1 cellular context compared by ENCODE assay signal in genomic region chr1:243851129-243851756, GRCh38.
TF ChIP-seq lines count a peak whose summit lies in the region.

No MANE protein-coding gene starts in this region.

TF ChIP-seq in K562, 482 proteins besides CTCF, POLR2A, EP300 and RAD21 (continued from another document):
- no peak for TF ChIP-seq GTF3C2 (IDR thresholded peaks at IDR 0.05; ENCODE audit: borderline replicate concordance, extremely low read depth, insufficient read length)
- TF ChIP-seq L3MBTL2 (IDR thresholded peaks at IDR 0.05), result peak; percentile 71
- no peak for TF ChIP-seq E2F6 (IDR thresholded peaks at IDR 0.05; ENCODE audit: borderline replicate concordance in 1 of 2, extremely low read depth in 1 of 2, insufficient read depth in 1 of 2, insufficient read length in 1 of 2, low read depth in 1 of 2, low read length in 1 of 2, poor library complexity in 1 of 2, severe bottlenecking in 1 of 2)
- TF ChIP-seq ZNF277 (CRISPR knock-in tag; IDR thresholded peaks at IDR 0.05; ENCODE audit: borderline replicate concordance), result no peak
- TF ChIP-seq POLR2B (IDR thresholded peaks at IDR 0.05; ENCODE audit: low read depth, partially characterized antibody), result no peak
- 0 out of 2 replicates have a peak, but pooled peaks have one; percentile 41 for TF ChIP-seq ZBTB40 (IDR thresholded peaks at IDR 0.05)
- TF ChIP-seq ZBTB40 (CRISPR knock-in tag; IDR thresholded peaks at IDR 0.05), result no peak
- TF ChIP-seq FOXM1 (IDR thresholded peaks at IDR 0.05; ENCODE audit: low read depth), result no peak
- TF ChIP-seq FOXM1 (CRISPR knock-in tag; IDR thresholded peaks at IDR 0.05; ENCODE audit: low read depth), result no peak
- TF ChIP-seq IRF1 (CRISPR knock-in tag; IDR thresholded peaks at IDR 0.05; ENCODE audit: borderline replicate concordance), result no peak
- TF ChIP-seq ZNF76 (CRISPR knock-in tag; IDR thresholded peaks at IDR 0.05; ENCODE audit: borderline replicate concordance), result no peak
- TF ChIP-seq JUND (IDR thresholded peaks at IDR 0.05; ENCODE audit: borderline replicate concordance, low read depth, low read length), result no peak
- no peak for TF ChIP-seq JUND (tag; IDR thresholded peaks at IDR 0.05; ENCODE audit: borderline replicate concordance, low read depth, low read length)
- TF ChIP-seq PRMT5 (CRISPR knock-in tag; IDR thresholded peaks at IDR 0.05), result no peak
- no peak for TF ChIP-seq FOXJ3 (CRISPR knock-in tag; IDR thresholded peaks at IDR 0.05)
- TF ChIP-seq NCOA6 (IDR thresholded peaks at IDR 0.05), result no peak
- TF ChIP-seq ZNF561 (CRISPR knock-in tag; conservative IDR thresholded peaks at IDR 0.05), result no peak
- no peak for TF ChIP-seq HNRNPL (IDR thresholded peaks at IDR 0.05; ENCODE audit: low read depth, low read length)
- no peak for TF ChIP-seq BCL6 (CRISPR knock-in tag; IDR thresholded peaks at IDR 0.05)
